ENCODE assay signal across 19 cellular contexts in the genomic region with DNA sequence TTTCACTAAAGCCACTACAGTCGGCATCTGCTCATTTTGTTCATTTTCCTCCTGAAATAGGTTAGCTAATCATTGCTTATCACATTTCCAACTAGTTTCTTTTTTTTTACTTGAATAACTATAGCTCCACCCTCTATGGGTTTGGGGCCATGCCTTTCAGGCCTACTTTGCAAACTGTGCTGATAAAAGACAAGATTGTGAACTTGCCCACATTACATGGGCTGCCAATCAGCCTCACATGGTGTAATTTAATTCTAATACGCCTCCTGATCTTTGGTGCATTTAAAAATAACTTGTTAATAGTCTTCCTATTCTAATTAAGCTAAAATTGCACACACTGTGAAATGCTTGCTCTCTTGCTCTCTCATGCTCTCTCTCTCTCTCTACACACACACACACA.
DNase-seq lines count a peak whose midpoint lies in the region; ATAC-seq and TF ChIP-seq lines count a peak whose summit lies in the region.
"Had no signal": no experiment of that assay in that cellular context is flagged by ENCODE, and none has a peak within 500 bp of the region (broad histone marks: within the 10 kb centered on the region; RNA-seq: fewer than 3 reads in every experiment).

No MANE protein-coding gene starts in this region.

- H3K4me1 ChIP-seq in breast epithelium (no peaks in the 10 kb centered on the region), HEK293 (ENCODE audit: control insufficient read depth, insufficient read depth, low read length) (no peaks in the 10 kb centered on the region), skeletal muscle tissue (ENCODE audit: control insufficient read depth in 3 of 3, insufficient read depth in 3 of 3, low read length in 3 of 3) (peaks cover 29 to 41% (median 32%) of the 10 kb centered on the region in 3 donors)
- H3K4me1 ChIP-seq: prostate gland had no signal

- H3K27me3 ChIP-seq in breast epithelium (no peaks in the 10 kb centered on the region), skeletal muscle tissue (ENCODE audit: control insufficient read depth in 3 of 3, insufficient read depth in 3 of 3, low read length in 3 of 3) (no peaks in the 10 kb centered on the region)
- H3K27me3 ChIP-seq: MG63 had no signal

- peaks cover 90% of the 10 kb centered on the region for H3K36me3 Mint-ChIP-seq in MCF 10A (ENCODE audit: insufficient read depth, unreplicated experiment)
- H3K36me3 Mint-ChIP-seq in activated CD8-positive, alpha-beta memory T cell treated with anti-CD3 and anti-CD28 coated beads, Interleukin-2, amount 10 ng/mL, durations not matched to agents 7 days and 5 days: peaks cover 61% of the 10 kb centered on the region

- no TSS peak for BruUV-seq in MCF 10A (replicated peaks; lab: Mats Ljungman, UMichigan)

- intact Hi-C loops in MCF 10A (cut with micrococcal nuclease) (no loop called here), breast epithelium (cut with DNase I; ENCODE audit: low total_unique reads) (no loop called here)

- no peak overlapping the region for H3K27ac ChIP-seq in breast epithelium
- H3K27ac ChIP-seq in HEK293 (ENCODE audit: extremely low read depth, low read depth, low read length): no peak overlapping the region
- peak overlapping the region; percentile 57 for H3K27ac ChIP-seq in skeletal muscle tissue (ENCODE audit: low read depth, low read length)
- H3K27ac ChIP-seq: prostate gland had no signal

- no peaks in the 10 kb centered on the region for H3K27me3 Mint-ChIP-seq in MCF 10A (ENCODE audit: insufficient read depth, unreplicated experiment)
- no peaks in the 10 kb centered on the region for H3K27me3 Mint-ChIP-seq in activated CD8-positive, alpha-beta memory T cell treated with anti-CD3 and anti-CD28 coated beads, Interleukin-2, amount 10 ng/mL, durations not matched to agents 7 days and 5 days

- H3K9ac ChIP-seq in skeletal muscle tissue (ENCODE audit: low read depth in 1 of 3, low read length in 3 of 3): peak overlapping the region in 1 of 3 donors; percentile 26
- H3K9ac ChIP-seq: SK-N-SH had no signal

- H3K27ac Mint-ChIP-seq in MCF 10A (ENCODE audit: low read depth, unreplicated experiment): peak overlapping the region; percentile 66
- no peak overlapping the region for H3K27ac Mint-ChIP-seq in activated CD8-positive, alpha-beta memory T cell treated with anti-CD3 and anti-CD28 coated beads, Interleukin-2, amount 10 ng/mL, durations not matched to agents 7 days and 5 days
- H3K27ac Mint-ChIP-seq: activated T-helper 2 cell treated with anti-CD3 and anti-CD28 coated beads, Interferon-gamma antibody, Interleukin-2, Interleukin-4, amounts not matched to agents 10 μg/mL and 5 μg/mL and 100 μg/mL, durations not matched to agents 14 hours and 24 hours and 36 hours had no signal

- H3K4me3 ChIP-seq in breast epithelium (no peak overlapping the region), HEK293 (ENCODE audit: low read depth, low read length) (no peak overlapping the region), skeletal muscle tissue (ENCODE audit: low read length in 3 of 3) (no peak overlapping the region)
- H3K4me3 ChIP-seq: MG63, prostate gland had no signal

- no peaks in the 10 kb centered on the region for H3K9me3 Mint-ChIP-seq in MCF 10A (ENCODE audit: unreplicated experiment)
- H3K9me3 Mint-ChIP-seq in activated CD8-positive, alpha-beta memory T cell treated with anti-CD3 and anti-CD28 coated beads, Interleukin-2, amount 10 ng/mL, durations not matched to agents 7 days and 5 days (ENCODE audit: low read depth): no peaks in the 10 kb centered on the region
- H3K9me3 Mint-ChIP-seq: activated T-helper 2 cell treated with anti-CD3 and anti-CD28 coated beads, Interferon-gamma antibody, Interleukin-2, Interleukin-4, amounts not matched to agents 10 μg/mL and 5 μg/mL and 100 μg/mL, durations not matched to agents 14 hours and 24 hours and 36 hours; CD14-positive monocyte had no signal

- no peak for TF ChIP-seq POLR2A in breast epithelium (IDR thresholded peaks at IDR 0.05)
- TF ChIP-seq POLR2A in erythroblast (IDR thresholded peaks at IDR 0.05; ENCODE audit: low read length): no peak

- no peak for ATAC-seq in activated CD8-positive, alpha-beta memory T cell treated with anti-CD3 and anti-CD28 coated beads, Interleukin-2, amount 10 ng/mL, durations not matched to agents 7 days and 5 days
- ATAC-seq in GM18519 (IDR thresholded peaks at IDR 0.05; ENCODE audit: low FRiP score, unreplicated experiment) (no peak), GM18861 (IDR thresholded peaks at IDR 0.05; ENCODE audit: unreplicated experiment) (no peak)

- H3K4me3 Mint-ChIP-seq in MCF 10A (ENCODE audit: unreplicated experiment): no peak overlapping the region
- no peak overlapping the region for H3K4me3 Mint-ChIP-seq in activated CD8-positive, alpha-beta memory T cell treated with anti-CD3 and anti-CD28 coated beads, Interleukin-2, amount 10 ng/mL, durations not matched to agents 7 days and 5 days
- H3K4me3 Mint-ChIP-seq: CD14-positive monocyte had no signal

- DNase-seq in MCF 10A (ENCODE audit: unreplicated experiment) (no peak), breast epithelium (ENCODE audit: low spot score in 2 of 2) (no peak), erythroblast (lab: John Stamatoyannopoulos, UW) (peak; percentile 22 to 57)
- DNase-seq in activated CD8-positive, alpha-beta memory T cell treated with anti-CD3 and anti-CD28 coated beads, Interleukin-2, amount 10 ng/mL, durations not matched to agents 7 days and 5 days: no peak
- DNase-seq: activated CD4-positive, CD25-positive, alpha-beta regulatory T cell; dermis blood vessel endothelial cell; MG63; NCI-H1436; NCI-H524; SK-N-SH; small intestine; stimulated activated naive CD4-positive, alpha-beta T cell treated with Interleukin-2 at 50 U/mL for 16 hours had no signal

- H3K9me3 ChIP-seq in breast epithelium: no peaks in the 10 kb centered on the region
- H3K9me3 ChIP-seq in HEK293 (ENCODE audit: control insufficient read depth, insufficient read depth, low read depth, low read length): no peaks in the 10 kb centered on the region
- H3K9me3 ChIP-seq in skeletal muscle tissue (ENCODE audit: control insufficient read depth in 3 of 3, low read length in 3 of 3): no peaks in the 10 kb centered on the region
- H3K9me3 ChIP-seq: MG63, prostate gland, SK-N-SH had no signal

- CTCF ChIA-PET in MCF 10A (lab: Yijun Ruan, JAX): interaction anchor here (0.6 to 2.1 kb wide), 9 partner anchors 20 to 1061 kb away, joined by 3 to 10 read pairs (median 5); no protein-coding TSS in a partner anchor
- CTCF ChIA-PET in HEK293 (lab: Yijun Ruan, JAX): interaction anchor here (0.7 kb wide), 3 partner anchors 498 to 1141 kb away, joined by 3 to 6 read pairs (median 5); no protein-coding TSS in a partner anchor
- CTCF ChIA-PET in activated CD8-positive, alpha-beta memory T cell treated with anti-CD3 and anti-CD28 coated beads, Interleukin-2, amount 10 ng/mL, durations not matched to agents 7 days and 5 days (lab: Charles Lee): interaction anchor here (0.9 to 2.5 kb wide), 3 partner anchors 9 to 583 kb away, joined by 3 to 8 read pairs (median 3); no protein-coding TSS in a partner anchor

- H3K4me1 Mint-ChIP-seq in MCF 10A (ENCODE audit: insufficient read depth, unreplicated experiment): peaks cover 6% of the 10 kb centered on the region
- H3K4me1 Mint-ChIP-seq in activated CD8-positive, alpha-beta memory T cell treated with anti-CD3 and anti-CD28 coated beads, Interleukin-2, amount 10 ng/mL, durations not matched to agents 7 days and 5 days: peaks cover 12% of the 10 kb centered on the region

- POLR2A ChIA-PET in MCF 10A (lab: Yijun Ruan, JAX) (interaction anchor here (0.6 to 1.2 kb wide), 6 partner anchors 25 to 600 kb away, joined by 3 to 4 read pairs (median 3); no protein-coding TSS in a partner anchor), HEK293 (lab: Yijun Ruan, JAX) (no interaction called here)

- H3K36me3 ChIP-seq in breast epithelium (no peaks in the 10 kb centered on the region), HEK293 (ENCODE audit: control insufficient read depth in 2 of 2, insufficient read depth in 1 of 2, low read length in 2 of 2) (peaks cover 0 to 24% of the 10 kb centered on the region in 2 experiments; a peak in 1 of 3 replicates), skeletal muscle tissue (ENCODE audit: control insufficient read depth in 3 of 3, insufficient read depth in 3 of 3, low read length in 3 of 3) (peaks cover 3 to 14% (median 3%) of the 10 kb centered on the region in 3 donors)
- H3K36me3 ChIP-seq: prostate gland had no signal

- TF ChIP-seq CTCF in MCF 10A (IDR thresholded peaks at IDR 0.05; ENCODE audit: unreplicated experiment) (no peak), breast epithelium (IDR thresholded peaks at IDR 0.05) (no peak), HEK293 (tag by site-specific recombination; IDR thresholded peaks at IDR 0.05) (no peak)

TF ChIP-seq in HEK293, 187 proteins besides CTCF, POLR2A, EP300 and RAD21:
- TF ChIP-seq REPIN1 (tag by site-specific recombination; IDR thresholded peaks at IDR 0.05; ENCODE audit: low read depth): no peak
- TF ChIP-seq, protein P1, sequence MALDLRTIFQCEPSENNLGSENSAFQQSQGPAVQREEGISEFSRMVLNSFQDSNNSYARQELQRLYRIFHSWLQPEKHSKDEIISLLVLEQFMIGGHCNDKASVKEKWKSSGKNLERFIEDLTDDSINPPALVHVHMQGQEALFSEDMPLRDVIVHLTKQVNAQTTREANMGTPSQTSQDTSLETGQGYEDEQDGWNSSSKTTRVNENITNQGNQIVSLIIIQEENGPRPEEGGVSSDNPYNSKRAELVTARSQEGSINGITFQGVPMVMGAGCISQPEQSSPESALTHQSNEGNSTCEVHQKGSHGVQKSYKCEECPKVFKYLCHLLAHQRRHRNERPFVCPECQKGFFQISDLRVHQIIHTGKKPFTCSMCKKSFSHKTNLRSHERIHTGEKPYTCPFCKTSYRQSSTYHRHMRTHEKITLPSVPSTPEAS (tag by site-specific recombination; IDR thresholded peaks at IDR 0.05): peak; percentile 66; the same call in 1 of the 2 replicates
TF ChIP-seq in HEK293: peak in this region for 1.

Comparison
In these comparisons a context has a peak if more than half of its experiments do, and no peak if none do; other contexts are left out.
1. DNase-seq: peak in erythroblast (2 of 2); none in MCF 10A (single experiment), breast epithelium (0 of 2) and activated CD8-positive, alpha-beta memory T cell treated with anti-CD3 and anti-CD28 coated beads, Interleukin-2, amount 10 ng/mL, durations not matched to agents 7 days and 5 days (single experiment).